In genomic region chr3:42262525-42262924, GRCh38 we compare ENCODE assay signal across 15 cellular contexts. TPM values are rescaled to one million over a fixed set of nuclear protein-coding genes. Genes with fewer than 3 reads are reported as not detected.
DNase-seq lines count a peak whose midpoint lies in the region; ATAC-seq and TF ChIP-seq lines count a peak whose summit lies in the region.
"Had no signal": no experiment of that assay in that cellular context is flagged by ENCODE, and none has a peak within 500 bp of the region (broad histone marks: within the 10 kb centered on the region; RNA-seq: fewer than 3 reads in every experiment).

No MANE protein-coding gene starts in this region.

- H3K4me3 ChIP-seq in AG04450 (ENCODE audit: low read depth, low read length) (no peak overlapping the region), tibial artery (no peak overlapping the region)

- H3K27ac ChIP-seq in AG04450 (ENCODE audit: low read depth, low read length) (no peak overlapping the region), foreskin keratinocyte (no peak overlapping the region), tibial artery (no peak overlapping the region)
- H3K27ac ChIP-seq: coronary artery, upper lobe of left lung had no signal

- H3K27me3 ChIP-seq in AG04450 (ENCODE audit: control insufficient read depth, insufficient read depth, low read length), result peaks cover 50% of the 10 kb centered on the region
- peaks cover 37% of the 10 kb centered on the region for H3K27me3 ChIP-seq in foreskin keratinocyte
- peaks cover 4 to 63% of the 10 kb centered on the region in 2 donors for H3K27me3 ChIP-seq in tibial artery

- DNase-seq in AG04450 (ENCODE audit: low read depth, low spot score) (peak; percentile 60), HS-27A (ENCODE audit: low read depth) (peak; percentile 9), amniotic epithelial cell (ENCODE audit: low read depth) (peak; percentile 25), foreskin keratinocyte (peak; percentile 92 to 95), DMS53 treated with DMSO at 0.1 percent for 48 hours (lab: John Stamatoyannopoulos, UW; ENCODE audit: unreplicated experiment) (no peak), tibial artery (no peak), LoVo (ENCODE audit: low spot score) (no peak), SHP77 (lab: John Stamatoyannopoulos, UW) (no peak)
- DNase-seq: left ventricle myocardium superior, NCI-H2107, small intestine, upper lobe of left lung had no signal

- H3K9me3 ChIP-seq in AG04450 (ENCODE audit: control insufficient read depth, insufficient read depth, low read length) (peaks cover 8% of the 10 kb centered on the region; the same call in 1 of the 2 replicates), tibial artery (no peaks in the 10 kb centered on the region)
- H3K9me3 ChIP-seq: upper lobe of left lung had no signal

- intact Hi-C loops in tibial artery (cut with DNase I; ENCODE audit: low total_unique reads), result no loop called here

- POLR2A ChIA-PET in AG04450 (lab: Yijun Ruan, JAX), result no interaction called here

- peak; percentile 82 for ATAC-seq in foreskin keratinocyte
- ATAC-seq: left ventricle myocardium superior had no signal

- TF ChIP-seq CTCF in AG04450 (IDR thresholded peaks at IDR 0.05; ENCODE audit: low read depth, low read length), result no peak
- TF ChIP-seq CTCF in foreskin keratinocyte (conservative IDR thresholded peaks at IDR 0.05), result no peak
- no peak for TF ChIP-seq CTCF in tibial artery (IDR thresholded peaks at IDR 0.05)

- CTCF ChIA-PET in AG04450 (lab: Charles Lee), result interaction anchor here (0.8 to 6.2 kb wide), 2 partner anchors 14 to 821 kb away, joined by 3 to 27 read pairs; no protein-coding TSS in a partner anchor

- H3K4me1 ChIP-seq in foreskin keratinocyte (peaks cover 11% of the 10 kb centered on the region), tibial artery (peaks cover 0 to 25% (median 19%) of the 10 kb centered on the region in 4 donors)

- no peaks in the 10 kb centered on the region for H3K36me3 ChIP-seq in tibial artery
- H3K36me3 ChIP-seq: upper lobe of left lung had no signal

RNA-seq across cellular contexts. Expression of gene CCK, which starts 3.5 kb away (rescaled TPM):
- polyA plus RNA-seq in AG04450 (2011; rRNA removed) (3.2 and 3.7 TPM in 2 replicates), foreskin keratinocyte (1.1 and 4.4 TPM in 2 replicates)
- 0.48 and 3.4 TPM in 2 replicates for polyA minus RNA-seq in AG04450 (2011; rRNA and poly(A)+ RNA removed)
- 1.4 and 3.0 TPM in 2 replicates for total RNA-seq in foreskin keratinocyte
- total RNA-seq: left ventricle myocardium superior, neural crest cell, OCI-LY7 had no signal

Comparison
In these comparisons a context has a peak if more than half of its experiments do, and no peak if none do; other contexts are left out.
1. DNase-seq: peak in AG04450 (single experiment), HS-27A (single experiment), amniotic epithelial cell (single experiment) and foreskin keratinocyte (2 of 2); none in DMS53 treated with DMSO at 0.1 percent for 48 hours (single experiment), tibial artery (0 of 2), LoVo (single experiment) and SHP77 (0 of 2).